9 cellular contexts compared by ENCODE assay signal in genomic region chr5:39716532-39716971, GRCh38.
DNase-seq lines count a peak whose midpoint lies in the region; ATAC-seq and TF ChIP-seq lines count a peak whose summit lies in the region.
"Had no signal": no experiment of that assay in that cellular context is flagged by ENCODE, and none has a peak within 500 bp of the region (broad histone marks: within the 10 kb centered on the region; RNA-seq: fewer than 3 reads in every experiment).

No MANE protein-coding gene starts in this region.

- no peaks in the 10 kb centered on the region for H3K27me3 ChIP-seq in brain microvascular endothelial cell (replicated peaks)
- H3K27me3 ChIP-seq: heart left ventricle had no signal

- H3K36me3 ChIP-seq in brain microvascular endothelial cell (replicated peaks), result no peaks in the 10 kb centered on the region
- H3K36me3 ChIP-seq: heart left ventricle had no signal

- ATAC-seq in HG03521 (IDR thresholded peaks at IDR 0.05; ENCODE audit: unreplicated experiment), result peak; percentile 56
- ATAC-seq in GM18873 (IDR thresholded peaks at IDR 0.05; ENCODE audit: low FRiP score, unreplicated experiment), result no peak
- ATAC-seq: heart left ventricle had no signal

- H3K4me3 ChIP-seq in GM12865 (ENCODE audit: low read depth, low read length) (no peak overlapping the region), brain microvascular endothelial cell (ENCODE audit: low read depth, low read length) (no peak overlapping the region)
- H3K4me3 ChIP-seq: heart left ventricle had no signal

- DNase-seq in GM12865 (ENCODE audit: low read depth), result peak; percentile 27
- peak; percentile 81 to 88 for DNase-seq in SHP77 (lab: John Stamatoyannopoulos, UW)
- peak; percentile 69 for DNase-seq in brain microvascular endothelial cell
- DNase-seq in lung microvascular endothelial cell (ENCODE audit: low read depth in 2 of 2), result peak; percentile 58 to 59
- no peak for DNase-seq in cortex of kidney (lab: John Stamatoyannopoulos, UW)

- peak overlapping the region; percentile 87 for H3K27ac ChIP-seq in 22Rv1
- no peak overlapping the region for H3K27ac ChIP-seq in brain microvascular endothelial cell
- H3K27ac ChIP-seq: heart left ventricle had no signal

- peak; percentile 77 for TF ChIP-seq CTCF in 22Rv1 (IDR thresholded peaks at IDR 0.05)
- peak; percentile 11 for TF ChIP-seq CTCF in GM12865 (IDR thresholded peaks at IDR 0.05; ENCODE audit: insufficient read depth, low read depth, low read length, missing control alignments)
- TF ChIP-seq CTCF in brain microvascular endothelial cell (IDR thresholded peaks at IDR 0.05; ENCODE audit: low read depth, low read length, missing control alignments), result peak; percentile 72

- in situ Hi-C loops in brain microvascular endothelial cell (cut with HindIII; ENCODE audit: low pct_ligation_motif_present, low sequenced_read_pairs), result no loop called here

Comparison
In these comparisons a context has a peak if more than half of its experiments do, and no peak if none do; other contexts are left out.
1. CTCF ChIP-seq: peak in every context shown above with its lines; median percentile 77 in 22Rv1; 72 in brain microvascular endothelial cell; 11 in GM12865.